ENCODE assay signal across 10 cellular contexts in the genomic region with DNA sequence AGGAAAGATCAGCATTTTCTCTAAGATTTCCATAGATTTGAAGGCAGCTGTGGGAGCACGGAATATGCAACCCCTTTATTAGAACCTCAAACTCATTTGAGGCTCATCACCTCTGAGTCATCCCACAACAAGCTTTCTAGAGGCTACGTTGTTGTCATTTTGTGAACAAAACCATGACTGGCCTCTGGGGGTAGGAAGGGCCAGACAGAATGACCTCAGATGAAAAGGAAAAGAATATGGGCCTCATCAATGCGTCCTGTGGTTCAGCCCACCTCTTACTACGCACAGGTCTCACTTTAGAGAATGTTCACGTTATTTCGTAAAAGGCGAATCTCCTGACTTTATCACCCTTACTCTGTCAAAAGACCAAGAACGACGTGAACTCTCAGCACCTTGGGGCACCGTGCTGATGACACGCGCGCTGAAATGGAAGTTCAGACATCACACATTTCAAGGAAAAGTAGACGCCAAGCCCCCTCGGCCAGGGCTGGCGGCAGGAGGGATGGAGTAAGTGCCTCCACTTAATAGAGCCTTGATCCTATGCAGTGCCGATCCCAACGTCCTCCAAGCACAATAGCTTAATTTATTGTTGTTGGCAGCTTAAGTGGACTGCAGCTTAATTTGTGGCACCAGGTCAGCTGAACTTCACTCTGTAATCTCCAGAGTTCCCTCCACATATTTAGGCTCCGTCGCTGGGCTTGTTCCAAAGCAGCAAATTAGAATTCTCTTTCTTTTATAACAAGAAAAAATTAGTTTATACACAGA.
DNase-seq lines count a peak whose midpoint lies in the region; ATAC-seq and TF ChIP-seq lines count a peak whose summit lies in the region.
"Had no signal": no experiment of that assay in that cellular context is flagged by ENCODE, and none has a peak within 500 bp of the region (broad histone marks: within the 10 kb centered on the region; RNA-seq: fewer than 3 reads in every experiment).

No MANE protein-coding gene starts in this region.

- no peaks in the 10 kb centered on the region for H3K4me1 Mint-ChIP-seq in activated T-cell treated with anti-CD3 and anti-CD28 coated beads, Interleukin-2, amount 50 U/mL, for 4 hours (ENCODE audit: low read depth)
- H3K4me1 Mint-ChIP-seq: CD4-positive, CD25-positive, alpha-beta regulatory T cell had no signal

- DNase-seq in A172 (ENCODE audit: low spot score) (peak; percentile 63), H7 (peak; percentile 50), astrocyte of the spinal cord (ENCODE audit: low read depth, low spot score) (peak; percentile 56), left kidney (ENCODE audit: low read depth, low spot score) (peak; percentile 72), KBM-7 (no peak), putamen (ENCODE audit: low spot score) (no peak), HUDEP-2 (lab: John Stamatoyannopoulos, UW; ENCODE audit: unreplicated experiment in 76 of 76) (no peak)
- no peak for DNase-seq in activated T-cell treated with anti-CD3 and anti-CD28 coated beads, Interleukin-2, amount 50 U/mL, for 4 hours
- DNase-seq: CD4-positive, CD25-positive, alpha-beta regulatory T cell; ovary had no signal

- H3K9me3 Mint-ChIP-seq in activated T-cell treated with anti-CD3 and anti-CD28 coated beads, Interleukin-2, amount 50 U/mL, for 4 hours: peaks cover 5% of the 10 kb centered on the region

- no peak overlapping the region for H3K4me3 Mint-ChIP-seq in activated T-cell treated with anti-CD3 and anti-CD28 coated beads, Interleukin-2, amount 50 U/mL, for 4 hours
- H3K4me3 Mint-ChIP-seq: CD4-positive, CD25-positive, alpha-beta regulatory T cell had no signal

- no peaks in the 10 kb centered on the region for H3K27me3 ChIP-seq in H7 (ENCODE audit: control insufficient read depth, insufficient read depth, low read length)
- H3K27me3 ChIP-seq: ovary had no signal

- H3K36me3 ChIP-seq in H7 (replicated peaks; ENCODE audit: control insufficient read depth, insufficient read depth, low read length): no peaks in the 10 kb centered on the region; the same call in 1 of the 2 replicates
- H3K36me3 ChIP-seq: ovary had no signal

- no peak overlapping the region for H3K4me3 ChIP-seq in H7 (ENCODE audit: insufficient read depth, low read depth, low read length)
- no peak overlapping the region for H3K4me3 ChIP-seq in astrocyte of the spinal cord (ENCODE audit: low read depth, low read length)
- H3K4me3 ChIP-seq: ovary had no signal

- ATAC-seq in activated T-cell treated with anti-CD3 and anti-CD28 coated beads, Interleukin-2, amount 50 U/mL, for 4 hours: no peak

- in situ Hi-C loops in astrocyte of the spinal cord (cut with HindIII; ENCODE audit: low sequenced_read_pairs): no loop called here
- in situ Hi-C loops in KBM-7 (cut with MboI; ENCODE audit: low pct_unique_long_range_greater_than_20kb, low sequenced_read_pairs): no loop called here

- H3K36me3 Mint-ChIP-seq in activated T-cell treated with anti-CD3 and anti-CD28 coated beads, Interleukin-2, amount 50 U/mL, for 4 hours (ENCODE audit: insufficient read depth): peaks cover 35% of the 10 kb centered on the region

- TF ChIP-seq CTCF in astrocyte of the spinal cord (IDR thresholded peaks at IDR 0.05; ENCODE audit: low read depth, low read length): no peak

- no peaks in the 10 kb centered on the region for H3K27me3 Mint-ChIP-seq in activated T-cell treated with anti-CD3 and anti-CD28 coated beads, Interleukin-2, amount 50 U/mL, for 4 hours (ENCODE audit: low read depth)
- H3K27me3 Mint-ChIP-seq: CD4-positive, CD25-positive, alpha-beta regulatory T cell had no signal

Comparison
In these comparisons a context has a peak if more than half of its experiments do, and no peak if none do; other contexts are left out.
1. DNase-seq: peak in A172 (single experiment), H7 (single experiment), astrocyte of the spinal cord (single experiment) and left kidney (single experiment); none in KBM-7 (single experiment), putamen (single experiment), HUDEP-2 (0 of 76) and activated T-cell treated with anti-CD3 and anti-CD28 coated beads, Interleukin-2, amount 50 U/mL, for 4 hours (single experiment).